Comparison of ENCODE assay signal across 9 cellular contexts in the genomic region with DNA sequence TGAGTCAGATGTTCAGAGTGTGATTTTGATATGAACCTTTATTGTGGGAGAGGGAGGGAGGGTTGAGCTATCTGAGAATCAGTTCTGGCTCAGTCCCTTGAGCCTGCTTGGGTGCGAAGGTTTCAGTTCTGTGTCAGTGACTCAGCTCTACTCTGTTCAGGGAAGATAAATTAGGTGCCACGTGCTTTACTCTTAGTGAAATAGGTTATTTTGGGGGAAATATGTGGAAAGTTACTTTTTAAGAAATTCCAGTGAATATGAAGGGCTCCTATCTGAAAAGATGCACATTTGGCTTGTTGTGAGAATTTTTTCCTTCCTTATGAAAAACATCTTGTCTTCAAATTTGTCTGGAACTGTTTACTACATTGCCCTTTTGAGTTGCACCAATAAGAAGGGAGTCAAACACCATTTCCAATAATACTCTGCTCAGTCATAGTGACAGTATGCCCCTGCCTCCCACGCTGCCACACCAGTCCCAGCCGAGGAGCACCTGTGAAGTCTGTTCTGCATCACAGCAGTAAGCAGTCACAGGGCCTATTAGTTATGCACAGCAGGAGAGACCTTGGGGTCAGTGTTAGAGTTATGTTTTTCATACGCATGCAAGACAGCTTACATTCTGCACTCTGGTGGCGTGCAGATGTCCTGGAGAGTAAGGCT. TPM values are rescaled to one million over a fixed set of nuclear protein-coding genes. Genes with fewer than 3 reads are reported as not detected.
A peak's percentile ranks its signal among the peaks of the same experiment; 100 is the strongest.
DNase-seq lines count a peak whose midpoint lies in the region; ATAC-seq, FAIRE-seq and TF ChIP-seq lines count a peak whose summit lies in the region.
"Had no signal": no experiment of that assay in that cellular context is flagged by ENCODE, and none has a peak within 500 bp of the region (broad histone marks: within the 10 kb centered on the region; RNA-seq: fewer than 3 reads in every experiment).

No MANE protein-coding gene starts in this region.

- H3K4me2 ChIP-seq in fibroblast of lung (ENCODE audit: extremely low read depth, insufficient read depth, low read length): peak overlapping the region; percentile 28

- no peaks in the 10 kb centered on the region for H4K20me1 ChIP-seq in fibroblast of lung (ENCODE audit: control insufficient read depth, extremely low read depth, insufficient read depth, low read length)

- DNase-seq in H54 (ENCODE audit: insufficient read length, low spot score) (no peak), NCI-H226 (peak; percentile 58), fibroblast of lung (ENCODE audit: low read depth in 2 of 2) (peak; percentile 77 to 85), ureter (ENCODE audit: low spot score) (no peak), kidney (no peak), hippocampal formation (lab: John Stamatoyannopoulos, UW) (no peak)
- DNase-seq in stimulated activated effector memory CD8-positive, alpha-beta T cell treated with anti-CD3 and anti-CD28 coated beads, Interleukin-12 subunit alpha, Interleukin-12 subunit beta, amount 100 ng/mL, for 72 hours (ENCODE audit: low spot score in 2 of 2): peak in 1 of 2 donors; percentile 55

- H3K4me1 Mint-ChIP-seq in stimulated activated effector memory CD8-positive, alpha-beta T cell treated with anti-CD3 and anti-CD28 coated beads, Interleukin-12 subunit alpha, Interleukin-12 subunit beta, amount 100 ng/mL, for 72 hours: peaks cover 18% of the 10 kb centered on the region

- H3K36me3 Mint-ChIP-seq in stimulated activated effector memory CD8-positive, alpha-beta T cell treated with anti-CD3 and anti-CD28 coated beads, Interleukin-12 subunit alpha, Interleukin-12 subunit beta, amount 100 ng/mL, for 72 hours: no peaks in the 10 kb centered on the region

- TF ChIP-seq CTCF in fibroblast of lung (conservative IDR thresholded peaks at IDR 0.05 in 1 of 2, IDR thresholded peaks at IDR 0.05 in 1 of 2; ENCODE audit: low read depth in 1 of 2, low read length in 2 of 2): no peak
- no peak for TF ChIP-seq CTCF in kidney (IDR thresholded peaks at IDR 0.05; ENCODE audit: borderline replicate concordance, extremely low read depth, insufficient read depth)

- no peaks in the 10 kb centered on the region for H3K79me2 ChIP-seq in fibroblast of lung (ENCODE audit: control insufficient read depth, insufficient read depth, low read length)

- peak; percentile 61 for FAIRE-seq in H54 (lab: Jason Lieb, UNC)
- no peak for FAIRE-seq in kidney (lab: Jason Lieb, UNC)

- no peak for TF ChIP-seq POLR2A in H54 (IDR thresholded peaks at IDR 0.05; ENCODE audit: low read depth, low read length)

- H3K27ac ChIP-seq in fibroblast of lung (ENCODE audit: insufficient read depth, low read length) (peak overlapping the region; percentile 14), kidney (ENCODE audit: low read depth in 2 of 2, low read length in 2 of 2) (no peak overlapping the region)
- H3K27ac ChIP-seq: SJSA1 had no signal

- H3K4me3 Mint-ChIP-seq in stimulated activated effector memory CD8-positive, alpha-beta T cell treated with anti-CD3 and anti-CD28 coated beads, Interleukin-12 subunit alpha, Interleukin-12 subunit beta, amount 100 ng/mL, for 72 hours: no peak overlapping the region

- no peaks in the 10 kb centered on the region for H3K36me3 ChIP-seq in fibroblast of lung (ENCODE audit: control insufficient read depth, insufficient read depth, low read length)
- H3K36me3 ChIP-seq in kidney (ENCODE audit: control insufficient read depth in 1 of 2, insufficient read depth in 2 of 2, low read length in 2 of 2): no peaks in the 10 kb centered on the region
- H3K36me3 ChIP-seq: SJSA1 had no signal

- H3K27ac Mint-ChIP-seq in stimulated activated effector memory CD8-positive, alpha-beta T cell treated with anti-CD3 and anti-CD28 coated beads, Interleukin-12 subunit alpha, Interleukin-12 subunit beta, amount 100 ng/mL, for 72 hours: no peak overlapping the region

- ATAC-seq in GM18861 (IDR thresholded peaks at IDR 0.05; ENCODE audit: unreplicated experiment): peak; percentile 92
- ATAC-seq in stimulated activated effector memory CD8-positive, alpha-beta T cell treated with anti-CD3 and anti-CD28 coated beads, Interleukin-12 subunit alpha, Interleukin-12 subunit beta, amount 100 ng/mL, for 72 hours: peak; percentile 96

- no peak overlapping the region for H2AFZ ChIP-seq in fibroblast of lung (ENCODE audit: low read length)

- intact Hi-C loops in kidney (cut with DNase I): no loop called here

- no peak overlapping the region for H3K9ac ChIP-seq in fibroblast of lung (ENCODE audit: insufficient read depth, low read length)
- H3K9ac ChIP-seq in kidney (ENCODE audit: low read length in 2 of 2): no peak overlapping the region

- H3K9me3 ChIP-seq in fibroblast of lung (ENCODE audit: control insufficient read depth, insufficient read depth, low read depth, low read length) (no peaks in the 10 kb centered on the region), kidney (ENCODE audit: control insufficient read depth in 1 of 2, low read length in 2 of 2) (no peaks in the 10 kb centered on the region)
- H3K9me3 ChIP-seq: SJSA1 had no signal

- H3K4me3 ChIP-seq in fibroblast of lung (replicated peaks in 1 of 4; ENCODE audit: control extremely low read depth in 1 of 4, insufficient read depth in 1 of 4, low read depth in 3 of 4, low read length in 4 of 4): no peak overlapping the region
- no peak overlapping the region for H3K4me3 ChIP-seq in kidney (ENCODE audit: low read length in 2 of 2)
- H3K4me3 ChIP-seq: SJSA1 had no signal

- peaks cover 7% of the 10 kb centered on the region for H3K4me1 ChIP-seq in fibroblast of lung (ENCODE audit: control insufficient read depth, extremely low read depth, insufficient read depth, low read length)
- H3K4me1 ChIP-seq in kidney (ENCODE audit: control insufficient read depth in 1 of 2, insufficient read depth in 1 of 2, low read depth in 1 of 2, low read length in 2 of 2): no peaks in the 10 kb centered on the region
- H3K4me1 ChIP-seq: SJSA1 had no signal

- no peaks in the 10 kb centered on the region for H3K9me3 Mint-ChIP-seq in stimulated activated effector memory CD8-positive, alpha-beta T cell treated with anti-CD3 and anti-CD28 coated beads, Interleukin-12 subunit alpha, Interleukin-12 subunit beta, amount 100 ng/mL, for 72 hours

- H3K27me3 ChIP-seq in fibroblast of lung (ENCODE audit: control insufficient read depth, insufficient read depth, low read length): no peaks in the 10 kb centered on the region
- H3K27me3 ChIP-seq: SJSA1 had no signal

RNA-seq across cellular contexts. Expression of a gene that starts 32.8 kb away (rescaled TPM):
- 0.77 and 0.99 TPM in 2 replicates for total RNA-seq in fibroblast of lung
- polyA plus RNA-seq in fibroblast of lung: 0.37 and 0.49 TPM in 2 replicates
- polyA plus RNA-seq in fibroblast of lung (2012): 0.59 and 1.6 TPM in 2 replicates
- not detected in 2 replicates for polyA minus RNA-seq in fibroblast of lung (ENCODE audit: low replicate concordance)
- total RNA-seq in ureter: 5.5 TPM
- total RNA-seq in kidney: 15.7 TPM
- 3.8 TPM for polyA plus RNA-seq in kidney (ENCODE audit: insufficient read depth, low read depth, low replicate concordance)

Comparison
In these comparisons a context has a peak if more than half of its experiments do, and no peak if none do; other contexts are left out.
1. DNase-seq: peak in NCI-H226 (single experiment) and fibroblast of lung (2 of 2); none in H54 (single experiment), ureter (single experiment), kidney (single experiment) and hippocampal formation (0 of 2).